Comparison of ENCODE assay signal across 12 cellular contexts in genomic region chr15:34853001-34853758, GRCh38. TPM values are rescaled to one million over a fixed set of nuclear protein-coding genes. Genes with fewer than 3 reads are reported as not detected.
DNase-seq lines count a peak whose midpoint lies in the region; ATAC-seq and TF ChIP-seq lines count a peak whose summit lies in the region.
"Had no signal": no experiment of that assay in that cellular context is flagged by ENCODE, and none has a peak within 500 bp of the region (broad histone marks: within the 10 kb centered on the region; RNA-seq: fewer than 3 reads in every experiment).

No MANE protein-coding gene starts in this region.

- H3K4me2 ChIP-seq in smooth muscle cell, result no peak overlapping the region

- no peak overlapping the region for H3K9ac ChIP-seq in smooth muscle cell (ENCODE audit: low read depth)

- peaks cover 9 to 53% (median 12%) of the 10 kb centered on the region in 3 donors for H3K4me1 ChIP-seq in gastroesophageal sphincter
- no peaks in the 10 kb centered on the region for H3K4me1 ChIP-seq in smooth muscle cell (ENCODE audit: low read depth)

- peak; percentile 83 for ATAC-seq in gastroesophageal sphincter
- ATAC-seq in HG02759 (IDR thresholded peaks at IDR 0.05; ENCODE audit: unreplicated experiment), result no peak

- H3K4me3 ChIP-seq in gastroesophageal sphincter (no peak overlapping the region), skeletal muscle cell (ENCODE audit: low read depth, low read length) (no peak overlapping the region), smooth muscle cell (no peak overlapping the region)

- H3K9me3 ChIP-seq in gastroesophageal sphincter (no peaks in the 10 kb centered on the region), smooth muscle cell (replicated peaks; ENCODE audit: low read depth) (no peaks in the 10 kb centered on the region)

- peaks cover 0 to 18% of the 10 kb centered on the region in 2 donors for H3K36me3 ChIP-seq in gastroesophageal sphincter
- no peaks in the 10 kb centered on the region for H3K36me3 ChIP-seq in smooth muscle cell (ENCODE audit: low read depth)

- H3K27me3 ChIP-seq in gastroesophageal sphincter (no peaks in the 10 kb centered on the region), smooth muscle cell (ENCODE audit: low read depth) (no peaks in the 10 kb centered on the region)

- WGBS in gastroesophageal sphincter (ENCODE audit: low coverage in 1 of 2), 2 donors, result 6 to 36% methylated on average over 2 of the region's 2 CpGs
- WGBS in smooth muscle cell (ENCODE audit: low lambda C conversion rate), result 92% methylated on average over 2 of the region's 2 CpGs

- TF ChIP-seq POLR2A in gastroesophageal sphincter (IDR thresholded peaks at IDR 0.05), result no peak

- no peak overlapping the region for H2AFZ ChIP-seq in smooth muscle cell (ENCODE audit: low read depth)

- no peaks in the 10 kb centered on the region for H4K20me1 ChIP-seq in smooth muscle cell (ENCODE audit: low read depth)

- TF ChIP-seq CTCF in VCaP (conservative IDR thresholded peaks at IDR 0.05), result no peak
- TF ChIP-seq CTCF in gastroesophageal sphincter (IDR thresholded peaks at IDR 0.05), result no peak
- no peak for TF ChIP-seq CTCF in smooth muscle cell (IDR thresholded peaks at IDR 0.05; ENCODE audit: borderline replicate concordance, insufficient read depth, poor library complexity, severe bottlenecking)

- DNase-seq in NCI-H2196 (lab: John Stamatoyannopoulos, UW; ENCODE audit: unreplicated experiment) (peak; percentile 35), NCI-H2196 treated with DMSO at 0.1 percent for 48 hours (lab: John Stamatoyannopoulos, UW; ENCODE audit: unreplicated experiment) (no peak), skeletal muscle cell (ENCODE audit: low read depth) (peak; percentile 12), smooth muscle cell (lab: John Stamatoyannopoulos, UW; ENCODE audit: unreplicated experiment) (no peak), SIG-M5 (lab: John Stamatoyannopoulos, UW) (no peak)
- DNase-seq: activated T-cell treated with anti-CD3 and anti-CD28 coated beads, Interleukin-2, amount 50 U/mL, for 48 hours; stimulated activated naive CD4-positive, alpha-beta T cell had no signal

- no peak for TF ChIP-seq EP300 in gastroesophageal sphincter (IDR thresholded peaks at IDR 0.05)

- no peaks in the 10 kb centered on the region for H3F3A ChIP-seq in smooth muscle cell (ENCODE audit: low read depth)

- H3K27ac ChIP-seq in VCaP (peak overlapping the region; percentile 65), gastroesophageal sphincter (peak overlapping the region in 2 of 4 donors; percentile 25 to 28), smooth muscle cell (ENCODE audit: low read depth) (no peak overlapping the region)

- H3K79me2 ChIP-seq in smooth muscle cell (ENCODE audit: low read depth), result no peaks in the 10 kb centered on the region

RNA-seq across cellular contexts. Expression of gene ACTC1, which starts 57.8 kb away (rescaled TPM):
- 10 to 100 TPM in 1 of 4 donors, 1 to 10 TPM in 3; 6.6 to 24.2 (median 8.9) TPM for total RNA-seq in gastroesophageal sphincter
- 95.9 and 136 TPM in 2 replicates for total RNA-seq in smooth muscle cell
- 90.5 and 405 TPM in 2 replicates for polyA plus RNA-seq in smooth muscle cell
- total RNA-seq: HT1080, RPMI7951 had no signal

Comparison
In these comparisons a context has a peak if more than half of its experiments do, and no peak if none do; other contexts are left out.
1. DNase-seq: peak in NCI-H2196 (single experiment) and skeletal muscle cell (single experiment); none in NCI-H2196 treated with DMSO at 0.1 percent for 48 hours (single experiment), smooth muscle cell (single experiment) and SIG-M5 (single experiment).